ENCODE assay signal across 8 cellular contexts in genomic region chr9:83920469-83920941, GRCh38. TPM values are rescaled to one million over a fixed set of nuclear protein-coding genes. Genes with fewer than 3 reads are reported as not detected.
A peak's percentile ranks its signal among the peaks of the same experiment; 100 is the strongest.
DNase-seq lines count a peak whose midpoint lies in the region; ATAC-seq, FAIRE-seq and TF ChIP-seq lines count a peak whose summit lies in the region.

No MANE protein-coding gene starts in this region.

- H3K9me3 ChIP-seq in SJCRH30 (replicated peaks) (no peaks in the 10 kb centered on the region), mucosa of rectum (ENCODE audit: control insufficient read depth in 2 of 2, low read length in 2 of 2) (no peaks in the 10 kb centered on the region)

- H3K9ac ChIP-seq in mucosa of rectum (ENCODE audit: low read depth in 1 of 2, low read length in 2 of 2), result peak overlapping the region; percentile 70 to 74

- peak overlapping the region; percentile 58 for H3K27ac ChIP-seq in SJCRH30
- peak overlapping the region; percentile 90 to 91 for H3K27ac ChIP-seq in mucosa of rectum (ENCODE audit: low read depth in 2 of 2, low read length in 2 of 2)

- peak; percentile 16 for DNase-seq in GM04504 (ENCODE audit: low read depth)
- DNase-seq in HS-27A (ENCODE audit: low read depth), result peak; percentile 26
- DNase-seq in SJCRH30, result no peak
- peak; percentile 58 for DNase-seq in epithelial cell of esophagus (ENCODE audit: low read depth)
- DNase-seq in urothelium cell line (ENCODE audit: low spot score), result peak; percentile 43
- no peak for DNase-seq in GDM1 (lab: John Stamatoyannopoulos, UW)

- H3K36me3 ChIP-seq in SJCRH30 (no peaks in the 10 kb centered on the region), mucosa of rectum (ENCODE audit: control insufficient read depth in 2 of 2, insufficient read depth in 2 of 2, low read length in 2 of 2) (no peaks in the 10 kb centered on the region)

- peak; percentile 41 for TF ChIP-seq CTCF in epithelial cell of esophagus (IDR thresholded peaks at IDR 0.05; ENCODE audit: insufficient read depth, low read depth, low read length, missing control alignments)

- H3K27me3 ChIP-seq in SJCRH30 (no peaks in the 10 kb centered on the region), mucosa of rectum (ENCODE audit: control insufficient read depth in 2 of 2, insufficient read depth in 2 of 2, low read length in 2 of 2) (no peaks in the 10 kb centered on the region)

- no peak for FAIRE-seq in urothelium cell line (lab: Jason Lieb, UNC)

- no peaks in the 10 kb centered on the region for H3K4me1 ChIP-seq in SJCRH30
- peaks cover 6% of the 10 kb centered on the region in 2 donors for H3K4me1 ChIP-seq in mucosa of rectum (ENCODE audit: control insufficient read depth in 2 of 2, insufficient read depth in 2 of 2, low read length in 2 of 2)

- peak; percentile 22 for ATAC-seq in GM21423 (IDR thresholded peaks at IDR 0.05; ENCODE audit: unreplicated experiment)

- H3K4me3 ChIP-seq in SJCRH30, result peak overlapping the region; percentile 72
- peak overlapping the region; percentile 58 for H3K4me3 ChIP-seq in epithelial cell of esophagus (ENCODE audit: low read length)
- peak overlapping the region; percentile 74 to 79 for H3K4me3 ChIP-seq in mucosa of rectum (ENCODE audit: low read length in 2 of 2)

RNA-seq across cellular contexts. Expression of gene KIF27, which starts 0.7 kb away (rescaled TPM):
- 2.0 and 3.9 TPM in 2 replicates for total RNA-seq in SJCRH30 (2014; rRNA removed; shearing (Covaris generic))

RNA-seq across cellular contexts. Expression of gene HNRNPK, which starts 59.5 kb away (rescaled TPM):
- total RNA-seq in SJCRH30 (2014; rRNA removed; shearing (Covaris generic)), result 1,096 and 1,200 TPM in 2 replicates

Comparison
In these comparisons a context has a peak if more than half of its experiments do, and no peak if none do; other contexts are left out.
1. DNase-seq: peak in GM04504 (single experiment), HS-27A (single experiment), epithelial cell of esophagus (single experiment) and urothelium cell line (single experiment); none in SJCRH30 (0 of 2) and GDM1 (single experiment).
2. Peak in every context shown above with its lines, with median percentiles within 50 percentile points of each other: H3K4me3 ChIP-seq.